ENCODE assay signal across 14 cellular contexts in the genomic region with DNA sequence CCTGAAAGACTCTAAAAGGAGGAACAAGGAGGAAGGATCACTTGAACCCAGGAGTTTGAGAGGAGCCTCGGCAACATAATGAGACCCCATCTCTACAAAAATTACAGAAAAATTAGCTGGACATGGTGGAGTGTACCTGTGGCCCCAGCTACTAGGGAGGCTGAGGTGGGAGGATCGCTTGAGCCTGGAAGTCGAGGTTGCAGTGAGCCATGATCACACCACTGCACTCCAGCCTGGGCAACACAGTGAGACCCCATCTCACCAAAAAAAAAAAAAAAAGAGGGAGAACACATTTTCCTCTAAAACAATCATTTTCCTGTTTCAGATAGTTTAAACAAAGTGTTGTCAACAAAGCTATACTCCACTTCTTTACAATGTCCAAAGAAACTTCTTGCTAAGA. TPM values are rescaled to one million over a fixed set of nuclear protein-coding genes. Genes with fewer than 3 reads are reported as not detected.
A peak's percentile ranks its signal among the peaks of the same experiment; 100 is the strongest.
DNase-seq lines count a peak whose midpoint lies in the region; ATAC-seq and TF ChIP-seq lines count a peak whose summit lies in the region.
"Had no signal": no experiment of that assay in that cellular context is flagged by ENCODE, and none has a peak within 500 bp of the region (broad histone marks: within the 10 kb centered on the region; RNA-seq: fewer than 3 reads in every experiment).

No MANE protein-coding gene starts in this region.

- no peaks in the 10 kb centered on the region for H3K9me2 ChIP-seq in hepatocyte (replicated peaks; ENCODE audit: insufficient read depth)

- H3K4me1 Mint-ChIP-seq in activated naive CD4-positive, alpha-beta T cell treated with anti-CD3 and anti-CD28 coated beads, Interleukin-2, amount 50 U/mL, for 24 hours: peaks cover 52% of the 10 kb centered on the region
- H3K4me1 Mint-ChIP-seq in activated CD4-positive, alpha-beta memory T cell treated with anti-CD3 and anti-CD28 coated beads for 36 hours (ENCODE audit: low read depth): peaks cover 47% of the 10 kb centered on the region

- no peaks in the 10 kb centered on the region for H3K36me3 ChIP-seq in hepatocyte (replicated peaks; ENCODE audit: insufficient read depth, low read depth)
- H3K36me3 ChIP-seq: suprapubic skin had no signal

- H3K27me3 ChIP-seq in hepatocyte: no peaks in the 10 kb centered on the region
- H3K27me3 ChIP-seq: suprapubic skin had no signal

- H3K4me2 ChIP-seq in hepatocyte: peak overlapping the region; percentile 53

- H3K4me1 ChIP-seq in hepatocyte (ENCODE audit: insufficient read depth): peaks cover 8% of the 10 kb centered on the region

- no peak for ATAC-seq in HG02759 (IDR thresholded peaks at IDR 0.05; ENCODE audit: unreplicated experiment)
- no peak for ATAC-seq in HG03378 (IDR thresholded peaks at IDR 0.05; ENCODE audit: unreplicated experiment)
- ATAC-seq in GM21526 (IDR thresholded peaks at IDR 0.05; ENCODE audit: low FRiP score, unreplicated experiment): no peak

- TF ChIP-seq CTCF in hepatocyte (IDR thresholded peaks at IDR 0.05; ENCODE audit: poor library complexity): no peak

- intact Hi-C loops in activated CD4-positive, alpha-beta memory T cell treated with anti-CD3 and anti-CD28 coated beads for 36 hours (cut with micrococcal nuclease): loop anchor here (1.0 to 10.0 kb wide), 2 partner anchors 8 to 149 kb away; no protein-coding TSS in a partner anchor

- no peak overlapping the region for H2AFZ ChIP-seq in hepatocyte

- no peak overlapping the region for H3K27ac Mint-ChIP-seq in activated naive CD4-positive, alpha-beta T cell treated with anti-CD3 and anti-CD28 coated beads, Interleukin-2, amount 50 U/mL, for 24 hours
- peak overlapping the region; percentile 74 for H3K27ac Mint-ChIP-seq in activated CD4-positive, alpha-beta memory T cell treated with anti-CD3 and anti-CD28 coated beads for 36 hours

- CTCF ChIA-PET in activated CD4-positive, alpha-beta memory T cell treated with anti-CD3 and anti-CD28 coated beads for 36 hours (lab: Charles Lee): no interaction called here

- H3K9me3 Mint-ChIP-seq in activated naive CD4-positive, alpha-beta T cell treated with anti-CD3 and anti-CD28 coated beads, Interleukin-2, amount 50 U/mL, for 24 hours: no peaks in the 10 kb centered on the region
- H3K9me3 Mint-ChIP-seq in activated CD4-positive, alpha-beta memory T cell treated with anti-CD3 and anti-CD28 coated beads for 36 hours: no peaks in the 10 kb centered on the region

- H3K4me3 ChIP-seq in hepatocyte: no peak overlapping the region
- H3K4me3 ChIP-seq: SK-N-MC, suprapubic skin had no signal

- no peak for DNase-seq in activated naive CD4-positive, alpha-beta T cell (lab: John Stamatoyannopoulos, UW)
- no peak for DNase-seq in activated CD4-positive, alpha-beta memory T cell treated with anti-CD3 and anti-CD28 coated beads for 36 hours
- DNase-seq in hepatocyte (ENCODE audit: low spot score) (no peak), DMS79 treated with DMSO at 0.1 percent for 48 hours (lab: John Stamatoyannopoulos, UW) (no peak)
- DNase-seq: DND-41; midbrain; NCI-H2171 treated with DMSO at 0.1 percent for 48 hours; NK-92 treated with Interleukin-12 subunit alpha and Interleukin-12 subunit beta, amount 100 ng/mL, for 24 hours had no signal

- no peaks in the 10 kb centered on the region for H3K9me3 ChIP-seq in hepatocyte (ENCODE audit: low read depth)
- H3K9me3 ChIP-seq: suprapubic skin had no signal

- H3K27me3 Mint-ChIP-seq in activated naive CD4-positive, alpha-beta T cell treated with anti-CD3 and anti-CD28 coated beads, Interleukin-2, amount 50 U/mL, for 24 hours: no peaks in the 10 kb centered on the region
- peaks cover 3% of the 10 kb centered on the region for H3K27me3 Mint-ChIP-seq in activated CD4-positive, alpha-beta memory T cell treated with anti-CD3 and anti-CD28 coated beads for 36 hours

- WGBS in hepatocyte (ENCODE audit: low lambda C conversion rate, missing lambda C conversion rate): 94% methylated on average over 3 of the region's 3 CpGs

- no peaks in the 10 kb centered on the region for H4K20me1 ChIP-seq in hepatocyte (ENCODE audit: insufficient read depth, poor library complexity, severe bottlenecking)

- H3K4me3 Mint-ChIP-seq in activated naive CD4-positive, alpha-beta T cell treated with anti-CD3 and anti-CD28 coated beads, Interleukin-2, amount 50 U/mL, for 24 hours: peak overlapping the region; percentile 75
- no peak overlapping the region for H3K4me3 Mint-ChIP-seq in activated CD4-positive, alpha-beta memory T cell treated with anti-CD3 and anti-CD28 coated beads for 36 hours

- POLR2A ChIA-PET in activated CD4-positive, alpha-beta memory T cell treated with anti-CD3 and anti-CD28 coated beads for 36 hours (lab: Charles Lee): interaction anchor here (0.6 to 0.8 kb wide), 2 partner anchors 75 to 733 kb away, joined by 3 read pairs; no protein-coding TSS in a partner anchor

- no peaks in the 10 kb centered on the region for H3K36me3 Mint-ChIP-seq in activated naive CD4-positive, alpha-beta T cell treated with anti-CD3 and anti-CD28 coated beads, Interleukin-2, amount 50 U/mL, for 24 hours
- no peaks in the 10 kb centered on the region for H3K36me3 Mint-ChIP-seq in activated CD4-positive, alpha-beta memory T cell treated with anti-CD3 and anti-CD28 coated beads for 36 hours

- no peaks in the 10 kb centered on the region for H3K79me2 ChIP-seq in hepatocyte

- H3K27ac ChIP-seq in hepatocyte: peak overlapping the region; percentile 95
- H3K27ac ChIP-seq: SK-N-MC, suprapubic skin had no signal

RNA-seq across cellular contexts. Expression of a gene that starts 5.2 kb away (rescaled TPM):
- total RNA-seq in activated CD4-positive, alpha-beta memory T cell treated with anti-CD3 and anti-CD28 coated beads for 36 hours: under 1 TPM; 0.21 to 0.27 TPM
- 0.40 and 0.63 TPM in 2 replicates for total RNA-seq in hepatocyte
- polyA plus RNA-seq in hepatocyte: 0.19 TPM in 1 of 2 replicates, not detected in the other

RNA-seq across cellular contexts. Expression of a gene that starts 8.8 kb away (rescaled TPM):
- total RNA-seq in activated CD4-positive, alpha-beta memory T cell treated with anti-CD3 and anti-CD28 coated beads for 36 hours: under 1 TPM in 1 of 2 experiments, not detected in 1; 0.10 TPM
- 0.12 and 0.30 TPM in 2 replicates for total RNA-seq in hepatocyte
- polyA plus RNA-seq in hepatocyte: 0.34 and 1.2 TPM in 2 replicates

RNA-seq across cellular contexts. Expression of a gene that starts 22.3 kb away (rescaled TPM):
- not detected for total RNA-seq in activated CD4-positive, alpha-beta memory T cell treated with anti-CD3 and anti-CD28 coated beads for 36 hours
- 2.1 and 3.8 TPM in 2 replicates for total RNA-seq in hepatocyte
- 3.7 and 5.0 TPM in 2 replicates for polyA plus RNA-seq in hepatocyte

RNA-seq across cellular contexts. Expression of a gene that starts 27.2 kb away (rescaled TPM):
- total RNA-seq in activated CD4-positive, alpha-beta memory T cell treated with anti-CD3 and anti-CD28 coated beads for 36 hours: 10 to 100 TPM; 56.9 to 58.2 TPM
- 42.5 and 42.6 TPM in 2 replicates for total RNA-seq in hepatocyte
- polyA plus RNA-seq in hepatocyte: 62.8 and 64.8 TPM in 2 replicates

RNA-seq across cellular contexts. Expression of a gene that starts 48.9 kb away (rescaled TPM):
- under 1 TPM; 0.48 TPM for total RNA-seq in activated CD4-positive, alpha-beta memory T cell treated with anti-CD3 and anti-CD28 coated beads for 36 hours
- total RNA-seq in hepatocyte: 0.50 and 1.1 TPM in 2 replicates
- 0.12 TPM in 2 replicates for polyA plus RNA-seq in hepatocyte
